Comparison of ENCODE assay signal across 9 cellular contexts in genomic region chr17:50363217-50364060, GRCh38. TPM values are rescaled to one million over a fixed set of nuclear protein-coding genes. Genes with fewer than 3 reads are reported as not detected.
DNase-seq lines count a peak whose midpoint lies in the region; TF ChIP-seq lines count a peak whose summit lies in the region.
"Had no signal": no experiment of that assay in that cellular context is flagged by ENCODE, and none has a peak within 500 bp of the region (broad histone marks: within the 10 kb centered on the region; RNA-seq: fewer than 3 reads in every experiment).

No MANE protein-coding gene starts in this region.

- DNase-seq in NCI-H2081 (lab: John Stamatoyannopoulos, UW) (peak; percentile 43 to 61), NCI-H2081 treated with DMSO at 0.1 percent for 48 hours (lab: John Stamatoyannopoulos, UW) (no peak), RPMI7951 (ENCODE audit: low read depth) (peak; percentile 19), fibroblast of villous mesenchyme (ENCODE audit: low read depth) (peak; percentile 38), putamen (ENCODE audit: low spot score) (peak; percentile 80), ureter (ENCODE audit: low spot score) (no peak), MM.1S (no peak)
- no peak for DNase-seq in activated CD4-positive, alpha-beta T cell treated with anti-CD3 and anti-CD28 coated beads, Interleukin-2, amount 50 U/mL, for 48 hours

- TF ChIP-seq CTCF in fibroblast of villous mesenchyme (IDR thresholded peaks at IDR 0.05; ENCODE audit: insufficient read depth, low read depth, low read length), result no peak
- no peak for TF ChIP-seq CTCF in MM.1S (IDR thresholded peaks at IDR 0.05; ENCODE audit: low read length)

- H3K9me2 ChIP-seq in MM.1S (replicated peaks; ENCODE audit: insufficient read depth, low read length), result no peaks in the 10 kb centered on the region

- no peak overlapping the region for H2AFZ ChIP-seq in MM.1S (ENCODE audit: low read length)

- H3K79me2 ChIP-seq in MM.1S (ENCODE audit: low read length), result no peaks in the 10 kb centered on the region

- H3F3A ChIP-seq in MM.1S (ENCODE audit: insufficient read depth, low read length), result no peaks in the 10 kb centered on the region

- no peaks in the 10 kb centered on the region for H4K20me1 ChIP-seq in MM.1S (ENCODE audit: insufficient read depth, low read length)

- no peak overlapping the region for H3K9ac ChIP-seq in MM.1S (ENCODE audit: low read length)

- no peaks in the 10 kb centered on the region for H3K27me3 ChIP-seq in MM.1S (replicated peaks; ENCODE audit: insufficient read depth, low read length)

- H3K4me1 ChIP-seq in MM.1S (ENCODE audit: low read length), result no peaks in the 10 kb centered on the region

- no peaks in the 10 kb centered on the region for H3K9me3 ChIP-seq in MM.1S (replicated peaks; ENCODE audit: insufficient read depth, low read length)
- H3K9me3 ChIP-seq: A549 had no signal

- H3K27ac ChIP-seq in MM.1S (ENCODE audit: low read length), result no peak overlapping the region
- H3K27ac ChIP-seq: A549 had no signal

- H3K4me3 ChIP-seq in fibroblast of villous mesenchyme (ENCODE audit: low read depth, low read length), result no peak overlapping the region
- H3K4me3 ChIP-seq in MM.1S (ENCODE audit: low read length), result no peak overlapping the region
- H3K4me3 ChIP-seq: A549 had no signal

- H3K4me2 ChIP-seq in MM.1S (ENCODE audit: low read depth, low read length), result no peak overlapping the region
- H3K4me2 ChIP-seq: A549 had no signal

- H3K36me3 ChIP-seq in MM.1S (replicated peaks; ENCODE audit: insufficient read depth, low read length), result no peaks in the 10 kb centered on the region

RNA-seq across cellular contexts. Expression of gene MRPL27, which starts 9.5 kb away (rescaled TPM):
- total RNA-seq in RPMI7951 (2014; rRNA removed; shearing (Covaris generic)), result 75.2 and 120 TPM in 2 replicates
- 55.7 and 63.0 TPM in 2 replicates for total RNA-seq in fibroblast of villous mesenchyme
- 55.0 TPM for total RNA-seq in ureter

RNA-seq across cellular contexts. Expression of gene EME1, which starts 9.6 kb away (rescaled TPM):
- 10.6 and 14.3 TPM in 2 replicates for total RNA-seq in RPMI7951 (2014; rRNA removed; shearing (Covaris generic))
- 4.5 and 4.7 TPM in 2 replicates for total RNA-seq in fibroblast of villous mesenchyme
- total RNA-seq in ureter, result 0.94 TPM

RNA-seq across cellular contexts. Expression of gene XYLT2, which starts 17.5 kb away (rescaled TPM):
- total RNA-seq in RPMI7951 (2014; rRNA removed; shearing (Covaris generic)), result 12.4 and 15.2 TPM in 2 replicates
- total RNA-seq in fibroblast of villous mesenchyme (53.5 and 60.5 TPM in 2 replicates), ureter (31.2 TPM)

RNA-seq across cellular contexts. Expression of gene LRRC59, which starts 33.9 kb away (rescaled TPM):
- 141 and 143 TPM in 2 replicates for total RNA-seq in RPMI7951 (2014; rRNA removed; shearing (Covaris generic))
- total RNA-seq in fibroblast of villous mesenchyme (181 and 191 TPM in 2 replicates), ureter (73.5 TPM)

Comparison
In these comparisons a context has a peak if more than half of its experiments do, and no peak if none do; other contexts are left out.
1. DNase-seq: peak in NCI-H2081 (2 of 2), RPMI7951 (single experiment), fibroblast of villous mesenchyme (single experiment) and putamen (single experiment); none in NCI-H2081 treated with DMSO at 0.1 percent for 48 hours (single experiment), ureter (single experiment), MM.1S (single experiment) and activated CD4-positive, alpha-beta T cell treated with anti-CD3 and anti-CD28 coated beads, Interleukin-2, amount 50 U/mL, for 48 hours (0 of 2).